ENCODE assay signal across 8 cellular contexts in the genomic region with DNA sequence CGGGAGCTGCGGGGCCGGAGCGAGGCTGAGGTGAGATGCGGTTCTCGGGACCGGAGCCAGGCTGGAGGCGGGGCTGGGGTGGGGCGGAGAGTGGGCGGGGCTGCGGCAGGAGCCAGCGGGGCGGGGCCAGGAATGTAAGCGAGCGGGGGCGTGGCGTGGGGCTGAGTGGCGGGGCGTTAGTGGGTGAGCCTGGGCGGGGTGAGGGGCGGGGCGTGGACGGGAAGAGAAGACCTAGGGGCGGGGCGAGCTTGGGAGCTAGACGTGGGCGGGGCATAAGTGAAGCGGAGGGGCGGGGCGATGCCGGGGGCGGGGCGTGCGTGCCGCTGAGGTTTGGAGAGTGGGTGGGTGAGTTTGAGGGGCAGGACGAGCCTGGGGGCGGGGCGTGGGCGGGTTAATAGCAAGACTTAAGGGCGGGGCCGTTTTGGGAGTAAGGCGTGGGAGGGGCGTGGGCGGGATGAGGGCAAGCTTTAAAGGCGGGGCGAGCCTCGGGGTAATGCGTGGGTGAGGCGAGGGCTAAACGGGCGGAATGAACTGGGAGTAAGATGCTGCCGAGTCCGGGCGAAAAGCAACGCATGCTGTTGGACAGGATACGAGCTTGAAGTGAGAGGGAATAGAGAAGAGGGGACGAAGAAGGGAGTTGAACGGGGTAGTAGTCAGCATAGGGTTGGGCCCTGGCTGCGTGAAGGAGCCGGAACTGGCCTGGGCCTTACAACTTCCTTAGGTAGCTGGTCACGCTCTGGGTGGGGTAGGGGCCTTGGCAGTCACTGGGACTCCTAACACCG. TPM values are rescaled to one million over a fixed set of nuclear protein-coding genes. Genes with fewer than 3 reads are reported as not detected.
A peak's percentile ranks its signal among the peaks of the same experiment; 100 is the strongest.
DNase-seq lines count a peak whose midpoint lies in the region; ATAC-seq and TF ChIP-seq lines count a peak whose summit lies in the region.

No MANE protein-coding gene starts in this region.

- TF ChIP-seq EP300 in transverse colon (IDR thresholded peaks at IDR 0.05; ENCODE audit: low read depth) = no peak

- peak overlapping the region; percentile 59 for H3K27ac ChIP-seq in SU-DHL-6 (ENCODE audit: low read depth, low read length)
- peak overlapping the region; percentile 88 to 99 (median 94) for H3K27ac ChIP-seq in transverse colon

- peaks cover 30% of the 10 kb centered on the region for H3K4me1 Mint-ChIP-seq in activated naive CD8-positive, alpha-beta T cell treated with anti-CD3 and anti-CD28 coated beads, Interleukin-2, amount 50 U/mL, for 24 hours

- peak overlapping the region; percentile 87 for H3K27ac Mint-ChIP-seq in activated naive CD8-positive, alpha-beta T cell treated with anti-CD3 and anti-CD28 coated beads, Interleukin-2, amount 50 U/mL, for 24 hours

- in situ Hi-C loops in transverse colon (cut with MboI; ENCODE audit: low pct_ligation_motif_present in 1 of 4, low pct_unique_long_range_greater_than_20kb in 1 of 4, low sequenced_read_pairs in 3 of 4) = no loop called here

- peak overlapping the region; percentile 82 for H3K4me2 ChIP-seq in SU-DHL-6 (ENCODE audit: low read depth, low read length, poor library complexity, severe bottlenecking)

- peaks cover 31 to 67% (median 55%) of the 10 kb centered on the region in 4 donors for H3K4me1 ChIP-seq in transverse colon

- TF ChIP-seq CTCF in GM06990 (IDR thresholded peaks at IDR 0.05; ENCODE audit: insufficient read depth, low read length, poor library complexity, severe bottlenecking) (no peak), SU-DHL-6 (IDR thresholded peaks at IDR 0.05; ENCODE audit: insufficient read depth, low read length, poor library complexity, severe bottlenecking) (no peak), transverse colon (IDR thresholded peaks at IDR 0.05) (peak in 1 of 5 experiments; percentile 9)

- H3K27me3 ChIP-seq in GM06990 (replicated peaks; ENCODE audit: control insufficient read depth, insufficient read depth, low read length) (no peaks in the 10 kb centered on the region; the same call in none of the 2 replicates), SU-DHL-6 (ENCODE audit: low read length) (no peaks in the 10 kb centered on the region), transverse colon (peaks cover 40% of the 10 kb centered on the region)

- peak overlapping the region; percentile 55 for H2AFZ ChIP-seq in SU-DHL-6 (ENCODE audit: low read depth, low read length, severe bottlenecking)

- 0% methylated on average over 20 to 51 of the region's 62 CpGs for WGBS in transverse colon (ENCODE audit: low coverage in 1 of 2), 2 donors

- H3K4me3 ChIP-seq in GM06990 (replicated peaks; ENCODE audit: low read depth, low read length) (peak overlapping the region; percentile 80), SU-DHL-6 (ENCODE audit: insufficient read depth, low read length, poor library complexity, severe bottlenecking) (peak overlapping the region; percentile 77), transverse colon (peak overlapping the region; percentile 67 to 83 (median 71))

- no peaks in the 10 kb centered on the region for H4K20me1 ChIP-seq in SU-DHL-6 (ENCODE audit: low read depth, low read length)

- DNase-seq in GM06990 (ENCODE audit: extremely low read depth, insufficient read length) (peak; percentile 95), NCI-H128 (lab: John Stamatoyannopoulos, UW; ENCODE audit: unreplicated experiment) (peak; percentile 93), cardiac septum (ENCODE audit: low spot score) (peak; percentile 100), pons (ENCODE audit: low spot score) (peak; percentile 96), transverse colon (peak; percentile 100)
- peak; percentile 99 for DNase-seq in activated naive CD8-positive, alpha-beta T cell treated with anti-CD3 and anti-CD28 coated beads, Interleukin-2, amount 50 U/mL, for 24 hours

- H3K36me3 ChIP-seq in GM06990 (ENCODE audit: control insufficient read depth, insufficient read depth, low read length) = peaks cover 5% of the 10 kb centered on the region
- H3K36me3 ChIP-seq in SU-DHL-6 (ENCODE audit: low read length) = no peaks in the 10 kb centered on the region
- H3K36me3 ChIP-seq in transverse colon = peaks cover 0 to 10% (median 0%) of the 10 kb centered on the region in 4 donors

- H3K9me3 ChIP-seq in SU-DHL-6 (ENCODE audit: insufficient read depth, low read length) (no peaks in the 10 kb centered on the region), transverse colon (no peaks in the 10 kb centered on the region)

- ATAC-seq in HG02610 (IDR thresholded peaks at IDR 0.05; ENCODE audit: unreplicated experiment) = peak; percentile 40
- ATAC-seq in activated naive CD8-positive, alpha-beta T cell treated with anti-CD3 and anti-CD28 coated beads, Interleukin-2, amount 50 U/mL, for 24 hours = peak; percentile 33

- TF ChIP-seq POLR2A in transverse colon (IDR thresholded peaks at IDR 0.05) = peak; percentile 70

- H3K9me3 Mint-ChIP-seq in activated naive CD8-positive, alpha-beta T cell treated with anti-CD3 and anti-CD28 coated beads, Interleukin-2, amount 50 U/mL, for 24 hours = no peaks in the 10 kb centered on the region

- H3K36me3 Mint-ChIP-seq in activated naive CD8-positive, alpha-beta T cell treated with anti-CD3 and anti-CD28 coated beads, Interleukin-2, amount 50 U/mL, for 24 hours (ENCODE audit: low read depth) = no peaks in the 10 kb centered on the region

- peaks cover 24% of the 10 kb centered on the region for H3K27me3 Mint-ChIP-seq in activated naive CD8-positive, alpha-beta T cell treated with anti-CD3 and anti-CD28 coated beads, Interleukin-2, amount 50 U/mL, for 24 hours

- no peaks in the 10 kb centered on the region for H3K79me2 ChIP-seq in SU-DHL-6 (ENCODE audit: insufficient read depth, low read length)

- peak overlapping the region; percentile 63 for H3K9ac ChIP-seq in SU-DHL-6 (ENCODE audit: low read length)

- intact Hi-C loops in cardiac septum (cut with DNase I) = loop anchor here (2.0 to 5.0 kb wide), 2 partner anchors 16 to 68 kb away; no protein-coding TSS in a partner anchor
- intact Hi-C loops in transverse colon (cut with DNase I; ENCODE audit: low total_unique reads) = no loop called here

- H3F3A ChIP-seq in SU-DHL-6 (ENCODE audit: insufficient read depth) = no peaks in the 10 kb centered on the region

- H3K4me3 Mint-ChIP-seq in activated naive CD8-positive, alpha-beta T cell treated with anti-CD3 and anti-CD28 coated beads, Interleukin-2, amount 50 U/mL, for 24 hours = peak overlapping the region; percentile 79

- no peaks in the 10 kb centered on the region for H3K9me2 ChIP-seq in SU-DHL-6 (replicated peaks; ENCODE audit: insufficient read depth, low read length)

RNA-seq across cellular contexts. Expression of gene SNAPC2, which starts 0.6 kb away (rescaled TPM):
- total RNA-seq in cardiac septum (12.3 TPM), transverse colon (10 to 100 TPM; 11.4 to 35.9 (median 13.0) TPM)

RNA-seq across cellular contexts. Expression of gene CTXN1, which starts 5.2 kb away (rescaled TPM):
- 0.24 TPM for total RNA-seq in cardiac septum
- 10 to 100 TPM in 1 of 4 donors, 1 to 10 TPM in 3; 2.9 to 29.7 (median 4.8) TPM for total RNA-seq in transverse colon

RNA-seq across cellular contexts. Expression of gene TGFBR3L, which starts 6.1 kb away (rescaled TPM):
- total RNA-seq in cardiac septum (3.0 TPM), transverse colon (1 to 10 TPM in 1 of 4 donors, not detected in 3; 1.4 TPM)

RNA-seq across cellular contexts. Expression of gene MAP2K7, which starts 17.0 kb away (rescaled TPM):
- 28.6 TPM for total RNA-seq in cardiac septum
- 100 to 1,000 TPM in 1 of 4 donors, 10 to 100 TPM in 3; 11.9 to 125 (median 20.9) TPM for total RNA-seq in transverse colon

RNA-seq across cellular contexts. Expression of gene TIMM44, which starts 22.8 kb away (rescaled TPM):
- total RNA-seq in cardiac septum (82.6 TPM), transverse colon (100 to 1,000 TPM in 1 of 4 donors, 10 to 100 TPM in 3; 59.7 to 102 (median 71.8) TPM)

Comparison
In these comparisons a context has a peak if more than half of its experiments do, and no peak if none do; other contexts are left out.
1. Peak in every context shown above with its lines: DNase-seq, ATAC-seq, H3K4me3 ChIP-seq and H3K27ac ChIP-seq.